ENCODE assay signal across 1 cellular context in genomic region chr7:100411101-100411500, GRCh38.
TF ChIP-seq lines count a peak whose summit lies in the region.

No MANE protein-coding gene starts in this region.

TF ChIP-seq in K562, 482 proteins besides CTCF, POLR2A, EP300 and RAD21:
- peak; percentile 28 for TF ChIP-seq RBM25 (IDR thresholded peaks at IDR 0.05; ENCODE audit: low read depth, low read length, severe bottlenecking)
- TF ChIP-seq NR2F6 (CRISPR knock-in tag; IDR thresholded peaks at IDR 0.05), result no peak
- TF ChIP-seq SUPT5H (IDR thresholded peaks at IDR 0.05), result no peak
- 0 out of 2 replicates have a peak, but pooled peaks have one; percentile 14 for TF ChIP-seq CEBPG (CRISPR knock-in tag; IDR thresholded peaks at IDR 0.05)
- no peak for TF ChIP-seq CEBPG (tag; conservative IDR thresholded peaks at IDR 0.05 in 1 of 2, IDR thresholded peaks at IDR 0.05 in 1 of 2)
- peak; percentile 45; the same call in 1 of the 2 replicates for TF ChIP-seq ZNF121 (CRISPR knock-in tag; conservative IDR thresholded peaks at IDR 0.05)
- no peak for TF ChIP-seq CHAMP1 (IDR thresholded peaks at IDR 0.05)
- TF ChIP-seq RBM39 (optimal IDR thresholded peaks at IDR 0.05; ENCODE audit: low read depth, low read length), result no peak
- peak; percentile 51; the same call in 1 of the 2 replicates for TF ChIP-seq CEBPB (tag; IDR thresholded peaks at IDR 0.05)
TF ChIP-seq in K562: peak in this region for 4.
